ENCODE assay signal across 8 cellular contexts in the genomic region with DNA sequence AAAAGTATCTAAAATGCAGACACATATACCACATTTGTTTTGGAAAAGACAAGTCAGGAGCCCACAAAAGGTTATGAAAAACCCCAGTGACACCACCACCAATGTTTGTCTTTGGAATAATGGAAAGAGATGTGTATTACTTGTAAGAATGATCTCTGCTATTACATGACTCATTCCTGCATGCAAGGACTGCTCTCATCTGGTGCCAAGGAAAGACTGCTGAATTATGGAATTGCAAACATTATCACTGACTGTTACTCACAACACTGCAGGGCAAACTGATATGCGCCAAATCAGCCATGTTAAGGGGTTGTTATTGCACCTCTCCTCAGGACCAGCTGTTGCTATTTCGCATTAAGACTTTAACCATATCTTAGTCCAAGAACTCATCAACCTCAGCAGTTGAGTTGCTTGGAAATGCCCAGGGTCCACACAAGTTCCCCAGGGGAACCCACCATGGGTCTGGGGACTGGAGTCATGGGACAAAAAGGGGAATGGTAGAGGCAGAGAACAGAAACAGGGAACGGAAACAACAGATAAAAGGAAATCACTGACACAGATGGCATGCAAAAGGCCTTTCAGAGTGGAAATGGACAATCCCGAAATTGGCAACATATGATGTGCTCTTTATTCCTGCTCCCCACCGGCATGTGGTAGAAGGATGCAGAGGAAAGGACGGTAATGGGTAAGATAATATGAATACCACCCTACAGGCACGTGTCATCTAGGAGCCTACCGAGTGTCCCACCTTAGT. TPM values are rescaled to one million over a fixed set of nuclear protein-coding genes. Genes with fewer than 3 reads are reported as not detected.
DNase-seq lines count a peak whose midpoint lies in the region; ATAC-seq and TF ChIP-seq lines count a peak whose summit lies in the region.

No MANE protein-coding gene starts in this region.

- TF ChIP-seq CTCF in mammary epithelial cell (conservative IDR thresholded peaks at IDR 0.05 in 1 of 2, IDR thresholded peaks at IDR 0.05 in 1 of 2; ENCODE audit: extremely low read depth in 1 of 2, insufficient read depth in 1 of 2, low read depth in 1 of 2, low read length in 2 of 2), result no peak
- no peak for TF ChIP-seq CTCF in lung (IDR thresholded peaks at IDR 0.05; ENCODE audit: control extremely low read depth, extremely low read depth)

- BruUV-seq in mammary epithelial cell (replicated peaks; lab: Mats Ljungman, UMichigan), result no TSS peak

- H3K4me2 ChIP-seq in mammary epithelial cell (ENCODE audit: insufficient read depth, low read depth, low read length), result no peak overlapping the region

- H3K27me3 ChIP-seq in mammary epithelial cell (ENCODE audit: insufficient read depth, low read length) (no peaks in the 10 kb centered on the region), lung (ENCODE audit: control insufficient read depth, insufficient read depth) (no peaks in the 10 kb centered on the region), aorta (ENCODE audit: control insufficient read depth in 1 of 2, insufficient read depth in 2 of 2, low read length in 1 of 2) (no peaks in the 10 kb centered on the region)

- dilution Hi-C loops in mammary epithelial cell (cut with HindIII; ENCODE audit: low sequenced_read_pairs), result no loop called here

- WGBS in mammary epithelial cell (ENCODE audit: low coverage, missing lambda C conversion rate), result 55% methylated on average over 8 of the region's 8 CpGs
- 72 to 83% methylated on average over 8 of the region's 8 CpGs for WGBS in lung, 2 donors
- WGBS in aorta, 2 donors, result 37 to 38% methylated on average over 8 of the region's 8 CpGs

- H3K4me1 ChIP-seq in mammary epithelial cell (ENCODE audit: insufficient read depth, low read length), result peaks cover 63% of the 10 kb centered on the region
- peaks cover 40 to 53% of the 10 kb centered on the region in 2 donors for H3K4me1 ChIP-seq in lung (ENCODE audit: control insufficient read depth in 2 of 2, insufficient read depth in 2 of 2, low read length in 2 of 2)
- H3K4me1 ChIP-seq in aorta (ENCODE audit: control insufficient read depth in 1 of 2, insufficient read depth in 2 of 2, low read length in 2 of 2), result peaks cover 12 to 15% of the 10 kb centered on the region in 2 donors

- no peaks in the 10 kb centered on the region for H3K9me3 ChIP-seq in mammary epithelial cell (replicated peaks; ENCODE audit: insufficient read depth, low read length)
- H3K9me3 ChIP-seq in lung (ENCODE audit: control insufficient read depth in 2 of 2, insufficient read depth in 1 of 2, low read length in 1 of 2), result no peaks in the 10 kb centered on the region
- H3K9me3 ChIP-seq in aorta (ENCODE audit: control insufficient read depth, low read length), result no peaks in the 10 kb centered on the region

- peak overlapping the region; percentile 14 for H3K27ac ChIP-seq in mammary epithelial cell (ENCODE audit: insufficient read depth, low read depth, low read length)
- H3K27ac ChIP-seq in lung (ENCODE audit: low read depth in 1 of 2, low read length in 1 of 2), result peak overlapping the region; percentile 45 to 84
- H3K27ac ChIP-seq in aorta (ENCODE audit: low read depth in 1 of 2, low read length in 2 of 2), result peak overlapping the region; percentile 61 to 87

- H3K4me3 ChIP-seq in mammary epithelial cell (replicated peaks in 1 of 3; ENCODE audit: insufficient read depth in 1 of 3, low read depth in 2 of 3, low read length in 3 of 3) (no peak overlapping the region), lung (no peak overlapping the region), aorta (ENCODE audit: low read length in 2 of 2) (no peak overlapping the region)

- H3K36me3 ChIP-seq in mammary epithelial cell (ENCODE audit: insufficient read depth, low read length) (no peaks in the 10 kb centered on the region), lung (ENCODE audit: control insufficient read depth in 2 of 2, insufficient read depth in 2 of 2, low read length in 2 of 2) (no peaks in the 10 kb centered on the region), aorta (ENCODE audit: control insufficient read depth in 1 of 2, insufficient read depth in 2 of 2, low read length in 1 of 2) (no peaks in the 10 kb centered on the region)

- peaks cover 33% of the 10 kb centered on the region for H4K20me1 ChIP-seq in mammary epithelial cell (ENCODE audit: insufficient read depth, low read length)

- intact Hi-C loops in Right ventricle myocardium inferior (cut with DNase I), result no loop called here
- intact Hi-C loops in cardiac septum (cut with DNase I), result no loop called here
- intact Hi-C loops in mammary epithelial cell (cut with micrococcal nuclease), result loop anchor here (2.0 to 5.0 kb wide), 2 partner anchors 34 to 54 kb away; a partner anchor contains a TSS
- intact Hi-C loops in aorta (cut with DNase I), result loop anchor here (5.0 kb wide), 2 partner anchors 34 to 49 kb away; no protein-coding TSS in a partner anchor

- peaks cover 91% of the 10 kb centered on the region for H3K79me2 ChIP-seq in mammary epithelial cell (ENCODE audit: insufficient read depth, low read length)

- DNase-seq in Right ventricle myocardium inferior (ENCODE audit: missing footprints) (no peak), cardiac septum (ENCODE audit: low spot score) (no peak), mammary epithelial cell (peak; percentile 90), lung (ENCODE audit: low spot score) (peak; percentile 44), aorta (no peak), NCI-H748 (lab: John Stamatoyannopoulos, UW; ENCODE audit: unreplicated experiment) (no peak)

- CTCF ChIA-PET in mammary epithelial cell (lab: Charles Lee; ENCODE audit: low non-redundant PET), result no interaction called here

- H3K9ac ChIP-seq in mammary epithelial cell (ENCODE audit: insufficient read depth, low read length), result no peak overlapping the region

- no peak overlapping the region for H2AFZ ChIP-seq in mammary epithelial cell (ENCODE audit: low read depth, low read length)

- in situ Hi-C loops in mammary epithelial cell (cut with MboI; ENCODE audit: low sequenced_read_pairs in 2 of 2), result no loop called here

- ATAC-seq in Right ventricle myocardium inferior, result peak; percentile 21
- peak; percentile 54 for ATAC-seq in lung (ENCODE audit: insufficient read depth, low FRiP score)
- ATAC-seq in aorta (ENCODE audit: low FRiP score), result peak; percentile 66
- no peak for ATAC-seq in GM21529 (IDR thresholded peaks at IDR 0.05; ENCODE audit: unreplicated experiment)
- no peak for ATAC-seq in GM19463 (IDR thresholded peaks at IDR 0.05; ENCODE audit: unreplicated experiment)

RNA-seq across cellular contexts. Expression of a gene that starts 34.4 kb away (rescaled TPM):
- 267 TPM for total RNA-seq in Right ventricle myocardium inferior
- total RNA-seq in cardiac septum, result 213 TPM
- total RNA-seq in mammary epithelial cell, result 100 to 1,000 TPM; 134 to 309 TPM
- 337 TPM for polyA plus RNA-seq in mammary epithelial cell
- polyA minus RNA-seq in mammary epithelial cell, result 222 TPM
- 100 to 1,000 TPM in 1 of 2 donors, 10 to 100 TPM in 1; 94.7 to 283 TPM for total RNA-seq in lung
- polyA plus RNA-seq in lung, result 100 to 1,000 TPM; 274 to 339 TPM
- total RNA-seq in aorta, result 100 to 1,000 TPM; 289 to 297 TPM
- 100 to 1,000 TPM; 230 to 254 TPM for polyA plus RNA-seq in aorta

Comparison
In these comparisons a context has a peak if more than half of its experiments do, and no peak if none do; other contexts are left out.
1. ATAC-seq: peak in Right ventricle myocardium inferior (single experiment), lung (single experiment) and aorta (single experiment); none in GM21529 (single experiment) and GM19463 (single experiment).
2. DNase-seq: peak in mammary epithelial cell (single experiment) and lung (single experiment); none in Right ventricle myocardium inferior (single experiment), cardiac septum (single experiment), aorta (0 of 2) and NCI-H748 (single experiment).
3. H3K27ac ChIP-seq: peak in every context shown above with its lines; median percentile 74 in aorta; 64 in lung; 14 in mammary epithelial cell.
4. intact Hi-C loops: an anchor here in mammary epithelial cell (2.0 to 5.0 kb wide) and aorta (5.0 kb wide); none called in Right ventricle myocardium inferior and cardiac septum.